In the genomic region with DNA sequence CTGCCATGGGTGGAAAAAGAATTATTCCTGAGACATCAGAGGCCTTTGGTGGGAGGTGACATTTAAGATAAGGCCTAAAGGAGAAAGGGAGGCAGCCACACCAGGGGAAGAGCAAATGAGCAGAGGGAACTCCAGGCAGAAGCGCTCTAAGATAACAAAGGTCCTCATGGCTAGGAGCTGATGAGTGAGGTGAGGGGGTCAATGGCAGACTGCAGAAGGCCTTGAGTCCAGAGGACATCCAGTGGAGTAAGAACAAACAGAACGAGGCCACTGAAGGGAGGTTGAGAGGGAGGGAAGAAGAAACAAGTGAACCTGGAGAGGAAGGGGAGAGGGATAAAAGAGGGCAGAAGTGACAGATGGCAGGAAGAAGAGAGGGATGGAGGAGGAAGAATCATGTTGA, we compare ENCODE assay signal across 1 cellular context.
TF ChIP-seq lines count a peak whose summit lies in the region.

No MANE protein-coding gene starts in this region.

TF ChIP-seq in HepG2, 621 proteins besides CTCF, POLR2A, EP300 and RAD21 (continued from another document):
- no peak for TF ChIP-seq FOXP4 (CRISPR knock-in tag; IDR thresholded peaks at IDR 0.05)
